23 cellular contexts compared by ENCODE assay signal in the genomic region with DNA sequence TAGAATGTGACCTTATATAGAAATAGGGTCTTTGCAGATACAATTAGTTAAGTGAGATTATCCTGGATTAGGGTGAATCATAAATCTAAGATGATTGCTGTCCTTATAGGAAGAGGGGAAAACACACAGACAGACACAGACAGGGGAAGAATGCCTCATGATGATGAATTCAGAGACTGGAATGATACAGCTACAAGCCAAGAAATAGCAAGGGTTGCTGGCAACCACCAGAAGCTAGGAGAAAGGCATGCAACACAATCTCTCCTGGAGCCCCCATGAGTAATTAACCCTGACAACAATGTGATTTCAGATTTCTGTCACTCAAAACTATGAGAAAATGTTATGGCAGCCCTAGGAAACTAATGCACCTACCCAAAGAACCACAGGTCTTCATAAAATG.
"Had no signal": no experiment of that assay in that cellular context is flagged by ENCODE, and none has a peak within 500 bp of the region (broad histone marks: within the 10 kb centered on the region; RNA-seq: fewer than 3 reads in every experiment).

No MANE protein-coding gene starts in this region.

- H3K4me1 ChIP-seq: ascending aorta, foreskin keratinocyte, psoas muscle, thyroid gland had no signal

- ATAC-seq: activated CD8-positive, alpha-beta memory T cell treated with anti-CD3 and anti-CD28 coated beads, Interleukin-2, amount 10 ng/mL, durations not matched to agents 7 days and 5 days; activated CD8-positive, alpha-beta T cell treated with anti-CD3 and anti-CD28 coated beads for 36 hours; foreskin keratinocyte; natural killer cell treated with Interleukin-12 subunit alpha and Interleukin-12 subunit beta and Interleukin-15 and Interleukin-18, amount 100 ng/mL, for 72 hours; psoas muscle; right cardiac atrium had no signal

- H3K4me3 ChIP-seq: ascending aorta, coronary artery, ovary, psoas muscle, skin epidermis, thyroid gland had no signal

- H3K4me3 Mint-ChIP-seq: activated CD4-positive, alpha-beta T cell treated with anti-CD3 and anti-CD28 coated beads, Interleukin-2, amount 10 ng/mL, durations not matched to agents 7 days and 5 days; activated CD8-positive, alpha-beta memory T cell treated with anti-CD3 and anti-CD28 coated beads, Interleukin-2, amount 10 ng/mL, durations not matched to agents 7 days and 5 days; activated CD8-positive, alpha-beta T cell treated with anti-CD3 and anti-CD28 coated beads for 36 hours; activated naive CD4-positive, alpha-beta T cell treated with anti-CD3 and anti-CD28 coated beads, Interleukin-2, amount 10 ng/mL, durations not matched to agents 7 days and 5 days; immature natural killer cell; natural killer cell treated with Interleukin-12 subunit alpha and Interleukin-12 subunit beta and Interleukin-15 and Interleukin-18, amount 100 ng/mL, for 72 hours; stimulated activated naive CD8-positive, alpha-beta T cell treated with anti-CD3 and anti-CD28 coated beads, Interleukin-15, Interleukin-2, amounts not matched to agents 100 ng/mL and 50 ng/mL, for 24 hours had no signal

- H3K9me3 ChIP-seq: ascending aorta, ovary, psoas muscle, thyroid gland had no signal

- DNase-seq: activated CD4-positive, alpha-beta T cell treated with anti-CD3 and anti-CD28 coated beads, Interleukin-2, amount 10 ng/mL, durations not matched to agents 7 days and 5 days; activated CD4-positive, CD25-positive, alpha-beta regulatory T cell treated with anti-CD3 and anti-CD28 coated beads, Interleukin-2, amount 50 U/mL, for 72 hours; activated CD8-positive, alpha-beta memory T cell treated with anti-CD3 and anti-CD28 coated beads, Interleukin-2, amount 10 ng/mL, durations not matched to agents 7 days and 5 days; activated CD8-positive, alpha-beta T cell treated with anti-CD3 and anti-CD28 coated beads for 36 hours; activated effector memory CD4-positive, alpha-beta T cell treated with anti-CD3 and anti-CD28 coated beads, Interleukin-2, amount 50 U/mL, for 16 hours; activated naive CD4-positive, alpha-beta T cell treated with anti-CD3 and anti-CD28 coated beads, Interleukin-2, amount 10 ng/mL, durations not matched to agents 7 days and 5 days; activated T-cell treated with anti-CD3 and anti-CD28 coated beads for 4 hours; immature natural killer cell; kidney glomerular epithelial cell; ovary; psoas muscle; right cardiac atrium; stimulated activated CD4-positive, alpha-beta T cell treated with anti-CD3 and anti-CD28 coated beads, Interleukin-1b, Interleukin-23, amount 100 ng/mL, for 48 hours; substantia nigra; thyroid gland had no signal

- FAIRE-seq: bronchial epithelial cell had no signal

- H3K27me3 Mint-ChIP-seq: activated CD4-positive, alpha-beta T cell treated with anti-CD3 and anti-CD28 coated beads, Interleukin-2, amount 10 ng/mL, durations not matched to agents 7 days and 5 days; activated CD8-positive, alpha-beta memory T cell treated with anti-CD3 and anti-CD28 coated beads, Interleukin-2, amount 10 ng/mL, durations not matched to agents 7 days and 5 days; activated CD8-positive, alpha-beta T cell treated with anti-CD3 and anti-CD28 coated beads for 36 hours; activated naive CD4-positive, alpha-beta T cell treated with anti-CD3 and anti-CD28 coated beads, Interleukin-2, amount 10 ng/mL, durations not matched to agents 7 days and 5 days; natural killer cell treated with Interleukin-12 subunit alpha and Interleukin-12 subunit beta and Interleukin-15 and Interleukin-18, amount 100 ng/mL, for 72 hours; stimulated activated naive CD8-positive, alpha-beta T cell treated with anti-CD3 and anti-CD28 coated beads, Interleukin-15, Interleukin-2, amounts not matched to agents 100 ng/mL and 50 ng/mL, for 24 hours had no signal

- H3K36me3 ChIP-seq: ascending aorta, ovary, thyroid gland had no signal

- H3K27ac ChIP-seq: ascending aorta, coronary artery, foreskin keratinocyte, ovary, psoas muscle, skin epidermis, thyroid gland, VCaP had no signal

- H3K27me3 ChIP-seq: ascending aorta, ovary, thyroid gland had no signal

- H3K4me1 Mint-ChIP-seq: activated CD4-positive, alpha-beta T cell treated with anti-CD3 and anti-CD28 coated beads, Interleukin-2, amount 10 ng/mL, durations not matched to agents 7 days and 5 days; activated CD8-positive, alpha-beta memory T cell treated with anti-CD3 and anti-CD28 coated beads, Interleukin-2, amount 10 ng/mL, durations not matched to agents 7 days and 5 days; activated naive CD4-positive, alpha-beta T cell treated with anti-CD3 and anti-CD28 coated beads, Interleukin-2, amount 10 ng/mL, durations not matched to agents 7 days and 5 days; immature natural killer cell had no signal

- H3K9me3 Mint-ChIP-seq: activated CD4-positive, alpha-beta T cell treated with anti-CD3 and anti-CD28 coated beads, Interleukin-2, amount 10 ng/mL, durations not matched to agents 7 days and 5 days; activated CD8-positive, alpha-beta T cell treated with anti-CD3 and anti-CD28 coated beads for 36 hours; activated naive CD4-positive, alpha-beta T cell treated with anti-CD3 and anti-CD28 coated beads, Interleukin-2, amount 10 ng/mL, durations not matched to agents 7 days and 5 days; immature natural killer cell; natural killer cell treated with Interleukin-12 subunit alpha and Interleukin-12 subunit beta and Interleukin-15 and Interleukin-18, amount 100 ng/mL, for 72 hours; stimulated activated naive CD8-positive, alpha-beta T cell treated with anti-CD3 and anti-CD28 coated beads, Interleukin-15, Interleukin-2, amounts not matched to agents 100 ng/mL and 50 ng/mL, for 24 hours had no signal

- H3K36me3 Mint-ChIP-seq: activated CD8-positive, alpha-beta memory T cell treated with anti-CD3 and anti-CD28 coated beads, Interleukin-2, amount 10 ng/mL, durations not matched to agents 7 days and 5 days; activated naive CD4-positive, alpha-beta T cell treated with anti-CD3 and anti-CD28 coated beads, Interleukin-2, amount 10 ng/mL, durations not matched to agents 7 days and 5 days; natural killer cell treated with Interleukin-12 subunit alpha and Interleukin-12 subunit beta and Interleukin-15 and Interleukin-18, amount 100 ng/mL, for 72 hours had no signal

- H3K27ac Mint-ChIP-seq: activated CD4-positive, alpha-beta T cell treated with anti-CD3 and anti-CD28 coated beads, Interleukin-2, amount 10 ng/mL, durations not matched to agents 7 days and 5 days; activated CD8-positive, alpha-beta memory T cell treated with anti-CD3 and anti-CD28 coated beads, Interleukin-2, amount 10 ng/mL, durations not matched to agents 7 days and 5 days; activated CD8-positive, alpha-beta T cell treated with anti-CD3 and anti-CD28 coated beads for 36 hours; activated naive CD4-positive, alpha-beta T cell treated with anti-CD3 and anti-CD28 coated beads, Interleukin-2, amount 10 ng/mL, durations not matched to agents 7 days and 5 days; immature natural killer cell; natural killer cell treated with Interleukin-12 subunit alpha and Interleukin-12 subunit beta and Interleukin-15 and Interleukin-18, amount 100 ng/mL, for 72 hours; stimulated activated naive CD8-positive, alpha-beta T cell treated with anti-CD3 and anti-CD28 coated beads, Interleukin-15, Interleukin-2, amounts not matched to agents 100 ng/mL and 50 ng/mL, for 24 hours had no signal
